ENCODE assay signal across 8 cellular contexts in the genomic region with DNA sequence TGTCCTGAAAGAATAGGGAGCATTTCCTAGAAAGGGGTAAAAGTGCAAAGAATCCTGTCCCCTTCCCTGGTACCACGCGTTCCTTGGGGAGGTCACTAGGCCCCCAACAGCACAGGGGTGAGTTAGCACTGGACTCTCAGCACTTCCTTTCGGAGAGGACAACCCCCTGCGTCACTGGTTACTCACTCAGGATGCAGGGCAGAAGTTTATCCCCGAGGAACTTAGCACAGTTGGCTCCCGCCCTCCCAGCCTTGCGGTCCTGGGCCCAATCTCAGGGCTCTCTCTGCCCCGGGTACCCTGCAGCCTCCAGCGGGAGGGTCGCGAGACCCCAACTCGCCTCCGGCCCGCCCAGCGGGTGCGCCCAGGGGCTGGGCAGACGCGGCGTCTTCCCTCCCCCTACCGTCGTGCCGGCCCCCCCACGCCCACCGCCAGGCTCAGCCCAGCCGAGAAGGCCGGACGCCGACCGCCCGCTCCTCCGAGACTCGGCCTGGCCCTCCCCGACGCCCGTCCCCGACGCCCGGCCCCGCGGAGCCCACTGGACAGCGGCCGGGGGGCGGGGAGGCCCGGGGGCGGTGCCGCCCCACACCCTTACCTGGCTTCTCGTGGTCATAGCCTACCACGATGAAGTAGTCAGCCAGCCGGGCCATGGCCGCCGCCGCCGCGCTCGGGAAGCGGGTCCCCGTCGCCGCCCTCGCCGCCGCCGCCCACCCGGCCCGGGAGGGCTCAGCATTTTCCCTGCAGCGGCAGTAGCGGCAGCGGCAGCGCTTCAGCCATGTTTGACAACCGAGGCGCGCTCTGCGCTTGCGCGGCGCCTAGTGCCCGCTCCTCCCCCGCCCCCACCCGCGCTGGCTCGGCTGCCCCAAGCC. TPM values are rescaled to one million over a fixed set of nuclear protein-coding genes. Genes with fewer than 3 reads are reported as not detected.
A peak's percentile ranks its signal among the peaks of the same experiment; 100 is the strongest.
DNase-seq lines count a peak whose midpoint lies in the region; ATAC-seq and TF ChIP-seq lines count a peak whose summit lies in the region.

Gene SBF2, minus strand, starts transcription at position 797 of the 866 bp plus-strand sequence. Its CDS starts 150 bp downstream, at position 647.

- H3K4me1 Mint-ChIP-seq in effector memory CD8-positive, alpha-beta T cell (ENCODE audit: low read depth in 2 of 2): peaks cover 30 to 35% of the 10 kb centered on the region in 2 donors

- TF ChIP-seq CTCF in GM12865 (IDR thresholded peaks at IDR 0.05; ENCODE audit: insufficient read depth, low read depth, low read length, missing control alignments): no peak

- no peaks in the 10 kb centered on the region for H3K9me3 Mint-ChIP-seq in effector memory CD8-positive, alpha-beta T cell

- peak within 1 kb of the TSS in 1 of 2 donors; percentile 81 for H3K27ac Mint-ChIP-seq in effector memory CD8-positive, alpha-beta T cell

- peak within 1 kb of the TSS; percentile 75 for H3K4me3 ChIP-seq in GM12865 (ENCODE audit: low read depth, low read length)

- DNase-seq in GM12865 (ENCODE audit: low read depth): peak; percentile 82
- peak; percentile 88 for DNase-seq in NCI-H748 (lab: John Stamatoyannopoulos, UW; ENCODE audit: unreplicated experiment)
- peak in 2 of 3 experiments; percentile 51 to 62 for DNase-seq in activated CD8-positive, alpha-beta memory T cell treated with anti-CD3 and anti-CD28 coated beads for 48 hours (ENCODE audit: low read depth in 2 of 3, low spot score in 2 of 3)
- DNase-seq in effector memory CD8-positive, alpha-beta T cell: peak; percentile 64 to 71 (median 67)
- peak; percentile 92 to 95 for DNase-seq in lung microvascular endothelial cell (ENCODE audit: low read depth in 2 of 2)
- peak; percentile 51 to 72 (median 60) for DNase-seq in stimulated activated CD4-positive, alpha-beta T cell treated with anti-CD3 and anti-CD28 coated beads, TNF-alpha, amount 100 ng/mL, for 1 hour (ENCODE audit: low read depth in 3 of 3, low spot score in 1 of 3)

- ATAC-seq in HG02885 (IDR thresholded peaks at IDR 0.05; ENCODE audit: poor library complexity, unreplicated experiment) (peak; percentile 52), GM18870 (IDR thresholded peaks at IDR 0.05; ENCODE audit: unreplicated experiment) (no peak)
- peak; percentile 58 for ATAC-seq in effector memory CD8-positive, alpha-beta T cell (replicated peaks)

- peak within 1 kb of the TSS; percentile 77 to 79 for H3K4me3 Mint-ChIP-seq in effector memory CD8-positive, alpha-beta T cell

- H3K36me3 Mint-ChIP-seq in effector memory CD8-positive, alpha-beta T cell (ENCODE audit: insufficient read depth): peaks cover 9% of the 10 kb centered on the region

- H3K27me3 Mint-ChIP-seq in effector memory CD8-positive, alpha-beta T cell: peaks cover 22 to 23% of the 10 kb centered on the region in 2 donors

RNA-seq across cellular contexts. Expression of gene SBF2, which starts in this region (rescaled TPM):
- 26.6 and 50.8 TPM in 2 replicates for total RNA-seq in lung microvascular endothelial cell
